ENCODE assay signal across 10 cellular contexts in the genomic region with DNA sequence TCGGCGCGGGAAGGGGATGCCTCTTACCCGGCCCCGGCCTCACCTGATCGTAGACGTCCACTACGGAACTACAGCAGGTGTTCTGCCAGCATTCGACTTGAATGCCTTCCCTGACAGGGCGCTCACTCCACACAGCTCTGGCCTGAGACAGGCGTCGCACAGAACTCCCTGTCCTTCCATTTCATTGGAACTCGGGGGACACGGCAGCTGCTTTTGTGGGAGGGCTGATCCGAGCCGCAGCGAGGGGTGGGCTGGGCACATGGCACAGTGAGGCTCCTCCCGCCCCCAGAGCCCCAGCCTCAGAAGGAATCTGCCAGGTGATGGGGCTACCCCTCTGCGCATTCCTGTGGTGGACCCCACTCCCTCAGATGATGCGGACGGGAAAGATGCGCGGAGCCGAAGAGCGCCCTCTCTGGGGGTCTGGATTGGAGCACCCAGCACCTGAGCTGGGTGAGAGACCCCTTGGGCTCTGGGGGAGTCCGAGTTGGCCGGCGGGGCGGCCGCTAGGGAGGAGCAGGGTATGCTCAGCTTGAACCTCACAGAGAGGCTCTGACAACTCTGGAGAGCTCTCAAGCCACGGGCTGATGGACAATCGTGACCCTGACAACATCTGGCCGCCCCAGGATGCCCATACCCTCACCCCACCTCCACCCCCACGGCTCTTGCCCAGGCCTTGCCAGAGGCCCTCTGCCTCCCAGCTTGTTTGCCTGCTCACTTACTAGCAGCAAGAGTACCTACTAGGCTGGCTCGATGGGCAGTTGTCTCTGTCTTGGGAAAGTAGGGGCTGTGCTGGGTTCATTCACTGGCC. TPM values are rescaled to one million over a fixed set of nuclear protein-coding genes. Genes with fewer than 3 reads are reported as not detected.
DNase-seq lines count a peak whose midpoint lies in the region; ATAC-seq, FAIRE-seq and TF ChIP-seq lines count a peak whose summit lies in the region.
"Had no signal": no experiment of that assay in that cellular context is flagged by ENCODE, and none has a peak within 500 bp of the region (broad histone marks: within the 10 kb centered on the region; RNA-seq: fewer than 3 reads in every experiment).

No MANE protein-coding gene starts in this region.

- H3K4me3 Mint-ChIP-seq in CD14-positive monocyte (peak overlapping the region in 1 of 2 donors; percentile 64), WTC11 (peak overlapping the region; percentile 59)

- CTCF ChIA-PET in WTC11 (lab: Charles Lee) (interaction anchor here (0.5 to 2.7 kb wide), 29 partner anchors 9 to 452 kb away, joined by 3 to 48 read pairs (median 4); a partner anchor contains a TSS), endothelial cell of umbilical vein (lab: Charles Lee) (no interaction called here)

- H3K27me3 Mint-ChIP-seq in CD14-positive monocyte (ENCODE audit: low read depth in 3 of 3) = peaks cover 32 to 61% (median 52%) of the 10 kb centered on the region in 3 donors
- H3K27me3 Mint-ChIP-seq in WTC11 (ENCODE audit: low read depth) = peaks cover 51% of the 10 kb centered on the region

- dilution Hi-C loops in endothelial cell of umbilical vein (cut with MboI; ENCODE audit: extremely low pct_ligation_motif_present, low sequenced_read_pairs) = no loop called here

- H3K79me2 ChIP-seq in endothelial cell of umbilical vein (ENCODE audit: control insufficient read depth, insufficient read depth, low read length) = no peaks in the 10 kb centered on the region

- no peak overlapping the region for H3K4me3 ChIP-seq in endothelial cell of umbilical vein (replicated peaks in 1 of 3; ENCODE audit: insufficient read depth in 1 of 3, low read depth in 1 of 3, low read length in 3 of 3)

- no peak overlapping the region for H3K4me2 ChIP-seq in endothelial cell of umbilical vein (ENCODE audit: insufficient read depth, low read length)

- no peaks in the 10 kb centered on the region for H3K9me1 ChIP-seq in endothelial cell of umbilical vein (replicated peaks; ENCODE audit: control insufficient read depth, extremely low read depth, insufficient read depth, low read length)

- no peak for FAIRE-seq in endothelial cell of umbilical vein (lab: Jason Lieb, UNC)

- H3K4me1 Mint-ChIP-seq in CD14-positive monocyte (peaks cover 13% of the 10 kb centered on the region), WTC11 (peaks cover 7% of the 10 kb centered on the region)

- H3K36me3 Mint-ChIP-seq in CD14-positive monocyte = no peaks in the 10 kb centered on the region
- no peaks in the 10 kb centered on the region for H3K36me3 Mint-ChIP-seq in WTC11

- DNase-seq in CD14-positive monocyte (ENCODE audit: low spot score) = peak; percentile 34
- peak; percentile 46 for DNase-seq in WTC11 (ENCODE audit: low spot score)
- DNase-seq in endothelial cell of umbilical vein (ENCODE audit: low read depth, low spot score) = no peak
- peak; percentile 16 for DNase-seq in omental fat pad (ENCODE audit: low spot score)
- no peak for DNase-seq in NCI-H187 treated with DMSO at 0.1 percent for 48 hours (lab: John Stamatoyannopoulos, UW)
- no peak for DNase-seq in NCI-H2107 treated with DMSO at 0.1 percent for 48 hours (lab: John Stamatoyannopoulos, UW; ENCODE audit: unreplicated experiment)
- DNase-seq: NCI-H446 had no signal

- H3K27ac Mint-ChIP-seq in CD14-positive monocyte = no peak overlapping the region
- no peak overlapping the region for H3K27ac Mint-ChIP-seq in WTC11

- TF ChIP-seq CTCF in CD14-positive monocyte (IDR thresholded peaks at IDR 0.05) (no peak), WTC11 (IDR thresholded peaks at IDR 0.05) (no peak; the same call in 1 of the 2 replicates), endothelial cell of umbilical vein (IDR thresholded peaks at IDR 0.05; ENCODE audit: extremely low read depth in 1 of 2, insufficient read depth in 1 of 2, low read depth in 1 of 2, low read length in 2 of 2) (no peak), omental fat pad (IDR thresholded peaks at IDR 0.05) (no peak)

- peak; percentile 19 for ATAC-seq in WTC11
- no peak for ATAC-seq in omental fat pad (ENCODE audit: low FRiP score)
- no peak for ATAC-seq in GM18868 (IDR thresholded peaks at IDR 0.05; ENCODE audit: unreplicated experiment)
- no peak for ATAC-seq in HG03196 (IDR thresholded peaks at IDR 0.05; ENCODE audit: unreplicated experiment)

- intact Hi-C loops in CD14-positive monocyte (cut with micrococcal nuclease) = no loop called here
- intact Hi-C loops in endothelial cell of umbilical vein (cut with micrococcal nuclease) = no loop called here

- H3K27me3 ChIP-seq in endothelial cell of umbilical vein (ENCODE audit: control insufficient read depth in 2 of 2, insufficient read depth in 2 of 2, low read length in 2 of 2) = peaks cover 23 to 24% of the 10 kb centered on the region in 2 experiments

- no peak for TF ChIP-seq POLR2A in endothelial cell of umbilical vein (IDR thresholded peaks at IDR 0.05; ENCODE audit: low read depth, low read length)

- no peak overlapping the region for H3K27ac ChIP-seq in endothelial cell of umbilical vein (ENCODE audit: insufficient read depth, low read depth, low read length)

- peaks cover 0 to 11% (median 0%) of the 10 kb centered on the region in 7 donors for H3K9me3 Mint-ChIP-seq in CD14-positive monocyte
- H3K9me3 Mint-ChIP-seq in WTC11 = no peaks in the 10 kb centered on the region

- no peak overlapping the region for H3K9ac ChIP-seq in endothelial cell of umbilical vein (replicated peaks; ENCODE audit: extremely low read depth, insufficient read depth, low read length)

- no peaks in the 10 kb centered on the region for H3K36me3 ChIP-seq in endothelial cell of umbilical vein (ENCODE audit: control insufficient read depth in 2 of 2, extremely low read depth in 1 of 2, insufficient read depth in 2 of 2, low read length in 2 of 2)

- no TSS peak for BruUV-seq in endothelial cell of umbilical vein (replicated peaks; lab: Mats Ljungman, UMichigan)

- H2AFZ ChIP-seq in endothelial cell of umbilical vein (ENCODE audit: low read depth, low read length) = no peak overlapping the region

- H4K20me1 ChIP-seq in endothelial cell of umbilical vein (replicated peaks; ENCODE audit: control insufficient read depth, extremely low read depth, insufficient read depth, low read length) = no peaks in the 10 kb centered on the region

- no peaks in the 10 kb centered on the region for H3K9me3 ChIP-seq in endothelial cell of umbilical vein (replicated peaks; ENCODE audit: control insufficient read depth, insufficient read depth, low read length)

- no peaks in the 10 kb centered on the region for H3K4me1 ChIP-seq in endothelial cell of umbilical vein (ENCODE audit: control insufficient read depth, extremely low read depth, insufficient read depth, low read length)

- POLR2A ChIA-PET in WTC11 (lab: Charles Lee) = interaction anchor here (0.6 kb wide), 1 partner anchor 90 kb away, joined by 3 read pairs; no protein-coding TSS in a partner anchor
- POLR2A ChIA-PET in endothelial cell of umbilical vein (lab: Charles Lee) = no interaction called here

TF ChIP-seq in WTC11, 78 proteins besides CTCF, POLR2A, EP300 and RAD21:
- TF ChIP-seq, protein P1, sequence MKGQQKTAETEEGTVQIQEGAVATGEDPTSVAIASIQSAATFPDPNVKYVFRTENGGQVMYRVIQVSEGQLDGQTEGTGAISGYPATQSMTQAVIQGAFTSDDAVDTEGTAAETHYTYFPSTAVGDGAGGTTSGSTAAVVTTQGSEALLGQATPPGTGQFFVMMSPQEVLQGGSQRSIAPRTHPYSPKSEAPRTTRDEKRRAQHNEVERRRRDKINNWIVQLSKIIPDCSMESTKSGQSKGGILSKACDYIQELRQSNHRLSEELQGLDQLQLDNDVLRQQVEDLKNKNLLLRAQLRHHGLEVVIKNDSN (CRISPR knock-in tag; IDR thresholded peaks at IDR 0.05) = no peak
- TF ChIP-seq GTF2I (CRISPR knock-in tag; conservative IDR thresholded peaks at IDR 0.05) = 0 out of 2 replicates have a peak, but pooled peaks have one; percentile 49

TF ChIP-seq in endothelial cell of umbilical vein, 7 proteins besides CTCF, POLR2A, EP300 and RAD21:
- TF ChIP-seq EZH2 (IDR thresholded peaks at IDR 0.05; ENCODE audit: borderline replicate concordance, low read depth, low read length, severe bottlenecking) = peak; percentile 7
- no peak for TF ChIP-seq FOS (IDR thresholded peaks at IDR 0.05; ENCODE audit: borderline replicate concordance, insufficient read depth, low read length)
- TF ChIP-seq GATA2 (IDR thresholded peaks at IDR 0.05; ENCODE audit: insufficient read depth, insufficient read length, low read depth, low read length) = no peak
- TF ChIP-seq JUN (IDR thresholded peaks at IDR 0.05; ENCODE audit: borderline replicate concordance, insufficient read depth, insufficient read length, low read depth) = no peak
- no peak for TF ChIP-seq MYC (IDR thresholded peaks at IDR 0.05; ENCODE audit: low read depth, low read length)

RNA-seq across cellular contexts. Expression of a gene that starts 36.6 kb away (rescaled TPM):
- 1 to 10 TPM in 1 of 2 donors, under 1 TPM in 1; 0.68 to 1.8 TPM for polyA plus RNA-seq in CD14-positive monocyte
- total RNA-seq in WTC11 (2021) = 20.8 to 21.4 TPM (median 21.0 TPM) in 3 replicates
- total RNA-seq in endothelial cell of umbilical vein = 0.51 and 1.6 TPM in 2 replicates
- polyA plus RNA-seq in endothelial cell of umbilical vein = 1.5 and 1.6 TPM in 2 replicates
- 1.0 and 1.5 TPM in 2 replicates for polyA plus RNA-seq in endothelial cell of umbilical vein (2011; cell fraction: cytosol; rRNA removed)
- 1.3 and 2.2 TPM in 2 replicates for polyA plus RNA-seq in endothelial cell of umbilical vein (2011; cell fraction: nucleus; rRNA removed)
- 0.78 and 0.91 TPM in 2 replicates for polyA plus RNA-seq in endothelial cell of umbilical vein (2012)
- polyA minus RNA-seq in endothelial cell of umbilical vein = 0.49 and 7.6 TPM in 2 replicates
- not detected for polyA minus RNA-seq in endothelial cell of umbilical vein (2011; cell fraction: cytosol; rRNA and poly(A)+ RNA removed)
- polyA minus RNA-seq in endothelial cell of umbilical vein (2011; cell fraction: nucleus; rRNA and poly(A)+ RNA removed) = 0.14 and 0.48 TPM in 2 replicates
- 1 to 10 TPM in 2 of 4 donors, under 1 TPM in 2; 0.28 to 2.8 (median 0.92) TPM for total RNA-seq in omental fat pad
- total RNA-seq: Daoy had no signal

Comparison
In these comparisons a context has a peak if more than half of its experiments do, and no peak if none do; other contexts are left out.
1. DNase-seq: peak in CD14-positive monocyte (single experiment), WTC11 (single experiment) and omental fat pad (single experiment); none in endothelial cell of umbilical vein (single experiment), NCI-H187 treated with DMSO at 0.1 percent for 48 hours (single experiment) and NCI-H2107 treated with DMSO at 0.1 percent for 48 hours (single experiment).